Comparison of ENCODE assay signal across 8 cellular contexts in the genomic region with DNA sequence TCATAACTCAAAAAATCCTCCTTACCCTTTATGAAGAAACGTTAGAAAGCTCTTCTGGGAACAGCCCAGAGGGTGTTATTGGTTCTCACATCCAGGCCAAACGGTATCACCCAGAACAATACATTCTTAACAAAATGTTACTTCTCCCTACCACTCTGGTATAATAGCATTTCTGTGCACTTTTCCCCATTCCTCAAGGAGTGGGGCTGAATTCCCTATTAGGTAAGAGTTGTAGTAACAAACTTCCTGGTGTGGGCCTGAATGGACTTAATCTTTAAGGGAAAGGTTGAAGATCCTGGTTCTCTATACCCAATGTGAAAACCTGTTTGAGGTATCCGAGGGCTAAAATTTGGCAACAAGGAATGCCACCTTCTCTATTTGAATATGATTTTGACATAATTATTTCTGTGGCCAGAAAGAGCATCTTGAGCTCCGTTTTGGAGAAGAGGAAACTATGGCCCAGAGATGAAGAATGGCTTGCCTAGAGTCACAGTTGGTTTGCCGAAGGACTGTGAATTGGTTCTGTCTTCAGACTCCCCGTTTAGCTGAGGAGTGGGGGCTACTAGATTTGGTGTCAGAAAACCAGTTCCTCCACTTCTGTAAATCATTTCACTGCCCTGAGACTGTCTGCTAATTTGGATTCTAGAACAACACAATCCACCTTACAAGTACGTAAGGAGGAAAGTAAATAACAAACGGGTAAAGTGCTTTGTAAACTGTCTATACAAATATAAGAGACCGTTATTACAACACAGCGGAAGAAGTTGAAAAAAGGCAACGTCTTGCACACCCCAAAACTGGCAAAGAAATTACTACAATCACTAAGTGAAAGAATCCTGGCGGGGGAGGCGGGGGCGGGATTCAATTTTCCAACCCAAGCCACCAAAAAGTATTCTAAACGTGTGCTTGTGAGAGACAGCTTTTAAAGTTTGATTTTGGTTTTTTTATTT. TPM values are rescaled to one million over a fixed set of nuclear protein-coding genes. Genes with fewer than 3 reads are reported as not detected.
A peak's percentile ranks its signal among the peaks of the same experiment; 100 is the strongest.
DNase-seq lines count a peak whose midpoint lies in the region; ATAC-seq, FAIRE-seq and TF ChIP-seq lines count a peak whose summit lies in the region.

No MANE protein-coding gene starts in this region.

- H3K14ac ChIP-seq in trophoblast cell (ENCODE audit: low read length) = no peak overlapping the region

- H2BK120ac ChIP-seq in trophoblast cell (ENCODE audit: insufficient read depth, low read length, poor library complexity) = no peak overlapping the region

- H2BK5ac ChIP-seq in trophoblast cell (ENCODE audit: low read depth, low read length, poor library complexity) = no peak overlapping the region

- DNase-seq in AG20443 (ENCODE audit: low spot score) (peak; percentile 21), HL-60 (ENCODE audit: low read depth in 1 of 2, low spot score in 1 of 2) (peak in 1 of 2 experiments; percentile 70), esophagus squamous epithelium (lab: John Stamatoyannopoulos, UW) (no peak), trophoblast cell (peak in 1 of 2 donors; percentile 3), HTR-8/SVneo (ENCODE audit: insufficient read length, low spot score) (no peak), NCI-H2081 treated with DMSO at 0.1 percent for 48 hours (lab: John Stamatoyannopoulos, UW) (no peak)
- peak; percentile 48 for DNase-seq in activated CD4-positive, alpha-beta T cell treated with anti-CD3 and anti-CD28 coated beads for 48 hours

- no peak for ATAC-seq in GM18517 (IDR thresholded peaks at IDR 0.05; ENCODE audit: unreplicated experiment)

- H3K18ac ChIP-seq in trophoblast cell (ENCODE audit: low read length) = no peak overlapping the region

- peaks cover 5 to 27% (median 7%) of the 10 kb centered on the region in 3 donors for H3K4me1 ChIP-seq in esophagus squamous epithelium
- no peaks in the 10 kb centered on the region for H3K4me1 ChIP-seq in trophoblast cell (ENCODE audit: control insufficient read depth in 1 of 2, insufficient read depth in 2 of 2, low read length in 2 of 2)

- H2AFZ ChIP-seq in trophoblast cell (ENCODE audit: insufficient read depth, low read length, poor library complexity) = no peak overlapping the region

- H3K4ac ChIP-seq in trophoblast cell (ENCODE audit: low read depth, low read length) = no peak overlapping the region

- H3K9me3 ChIP-seq in esophagus squamous epithelium = no peaks in the 10 kb centered on the region
- no peaks in the 10 kb centered on the region for H3K9me3 ChIP-seq in trophoblast cell (ENCODE audit: insufficient read depth, low read depth, low read length)

- H3K4me2 ChIP-seq in trophoblast cell (ENCODE audit: low read length) = peak overlapping the region; percentile 66

- no peak overlapping the region for H2BK12ac ChIP-seq in trophoblast cell (ENCODE audit: low read length)

- FAIRE-seq in HTR-8/SVneo (lab: Jason Lieb, UNC) = no peak

- H4K12ac ChIP-seq in trophoblast cell (ENCODE audit: low read depth, low read length) = no peak overlapping the region

- no peak overlapping the region for H4K8ac ChIP-seq in trophoblast cell (ENCODE audit: low read depth, low read length)

- WGBS in esophagus squamous epithelium, 2 donors = 6 to 7% methylated on average over 15 of the region's 15 CpGs
- WGBS in trophoblast cell (ENCODE audit: extremely low coverage, insufficient coverage, insufficient read length) = no CpG with 5 or more reads among the region's 15 CpGs

- H3K27ac ChIP-seq in HL-60 (replicated peaks) (peak overlapping the region; percentile 97), esophagus squamous epithelium (peak overlapping the region; percentile 87 to 98 (median 98)), trophoblast cell (ENCODE audit: low read depth, low read length) (peak overlapping the region; percentile 3)

- H3K4me3 ChIP-seq in HL-60 (replicated peaks; ENCODE audit: insufficient read depth, low read length) (peak overlapping the region; percentile 72), esophagus squamous epithelium (peak overlapping the region; percentile 66 to 96 (median 88)), trophoblast cell (ENCODE audit: low read depth, low read length) (no peak overlapping the region)

- H3K36me3 ChIP-seq in esophagus squamous epithelium = peaks cover 0 to 30% (median 0%) of the 10 kb centered on the region in 3 donors
- peaks cover 7 to 8% of the 10 kb centered on the region in 2 experiments for H3K36me3 ChIP-seq in trophoblast cell (ENCODE audit: control insufficient read depth in 1 of 2, insufficient read depth in 2 of 2, low read length in 2 of 2)

- no peak overlapping the region for H3K23ac ChIP-seq in trophoblast cell (ENCODE audit: low read length)

- H3K79me1 ChIP-seq in trophoblast cell (ENCODE audit: low read length) = peaks cover 17% of the 10 kb centered on the region

- TF ChIP-seq POLR2A in esophagus squamous epithelium (IDR thresholded peaks at IDR 0.05) = no peak

- H4K91ac ChIP-seq in trophoblast cell (ENCODE audit: low read depth, low read length) = no peak overlapping the region

- H3K27me3 ChIP-seq in HL-60 (ENCODE audit: insufficient read depth, poor library complexity, severe bottlenecking) (no peaks in the 10 kb centered on the region), esophagus squamous epithelium (no peaks in the 10 kb centered on the region), trophoblast cell (ENCODE audit: insufficient read depth, low read length) (no peaks in the 10 kb centered on the region)

- peaks cover 15% of the 10 kb centered on the region for H3K79me2 ChIP-seq in trophoblast cell (ENCODE audit: control insufficient read depth, insufficient read depth, low read length, poor library complexity)

- no peak overlapping the region for H3K9ac ChIP-seq in trophoblast cell (ENCODE audit: low read length)

- intact Hi-C loops in esophagus squamous epithelium (cut with DNase I) = no loop called here

- TF ChIP-seq CTCF in HL-60 (IDR thresholded peaks at IDR 0.05; ENCODE audit: insufficient read depth, low read length) (no peak), esophagus squamous epithelium (IDR thresholded peaks at IDR 0.05) (no peak)

- no peak overlapping the region for H2AK5ac ChIP-seq in trophoblast cell (ENCODE audit: low read length)

RNA-seq across cellular contexts. Expression of a gene that starts 2.3 kb away (rescaled TPM):
- total RNA-seq in esophagus squamous epithelium = 10 to 100 TPM in 3 of 4 donors, 1 to 10 TPM in 1; 8.8 to 23.6 (median 18.5) TPM
- 51.7 and 51.9 TPM in 2 replicates for polyA plus RNA-seq in trophoblast cell (2013)

RNA-seq across cellular contexts. Expression of a gene that starts 23.9 kb away (rescaled TPM):
- total RNA-seq in esophagus squamous epithelium = not detected
- 1.8 and 2.0 TPM in 2 replicates for polyA plus RNA-seq in trophoblast cell (2013)

RNA-seq across cellular contexts. Expression of a gene that starts 35.2 kb away (rescaled TPM):
- 100 to 1,000 TPM in 1 of 4 donors, 10 to 100 TPM in 3; 94.0 to 112 (median 95.2) TPM for total RNA-seq in esophagus squamous epithelium
- 79.2 and 79.4 TPM in 2 replicates for polyA plus RNA-seq in trophoblast cell (2013)

RNA-seq across cellular contexts. Expression of a gene that starts 39.0 kb away (rescaled TPM):
- 10 to 100 TPM in 1 of 4 donors, 1 to 10 TPM in 2, not detected in 1; 2.3 to 17.2 (median 4.5) TPM for total RNA-seq in esophagus squamous epithelium
- 1.8 and 2.0 TPM in 2 replicates for polyA plus RNA-seq in trophoblast cell (2013)

RNA-seq across cellular contexts. Expression of a gene that starts 48.7 kb away (rescaled TPM):
- total RNA-seq in esophagus squamous epithelium = 1 to 10 TPM in 2 of 4 donors, under 1 TPM in 1, not detected in 1; 0.61 to 6.7 (median 2.5) TPM
- polyA plus RNA-seq in trophoblast cell (2013) = 0.79 and 0.83 TPM in 2 replicates

Comparison
In these comparisons a context has a peak if more than half of its experiments do, and no peak if none do; other contexts are left out.
1. DNase-seq: peak in AG20443 (single experiment) and activated CD4-positive, alpha-beta T cell treated with anti-CD3 and anti-CD28 coated beads for 48 hours (single experiment); none in esophagus squamous epithelium (single experiment), HTR-8/SVneo (single experiment) and NCI-H2081 treated with DMSO at 0.1 percent for 48 hours (single experiment).
2. H3K27ac ChIP-seq: peak in every context shown above with its lines; median percentile 98 in esophagus squamous epithelium; 97 in HL-60; 3 in trophoblast cell.